In the genomic region with DNA sequence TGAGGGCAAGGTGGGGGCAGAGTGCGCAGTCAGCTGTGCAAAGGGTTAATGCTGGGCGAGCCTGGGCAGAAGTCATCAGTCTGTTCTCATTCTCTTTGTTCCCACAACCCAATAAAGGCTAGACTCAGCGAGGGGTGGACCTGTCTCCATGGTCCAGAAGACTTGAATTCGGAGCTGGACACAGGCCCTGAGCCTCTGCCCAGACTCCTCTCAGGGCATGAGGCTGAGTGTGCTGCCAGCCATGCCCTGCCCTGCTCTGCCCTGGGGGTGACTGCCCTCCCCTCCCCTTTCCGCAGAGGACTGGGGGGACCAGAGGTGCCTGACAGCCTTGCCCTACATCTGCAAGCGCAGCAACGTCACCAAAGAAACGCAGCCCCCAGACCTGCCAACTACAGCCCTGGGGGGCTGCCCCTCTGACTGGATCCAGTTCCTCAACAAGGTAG, we compare ENCODE assay signal across 15 cellular contexts.
"Had no signal": no experiment of that assay in that cellular context is flagged by ENCODE, and none has a peak within 500 bp of the region (broad histone marks: within the 10 kb centered on the region; RNA-seq: fewer than 3 reads in every experiment).

No MANE protein-coding gene starts in this region.

- H3K36me3 ChIP-seq: right lobe of liver had no signal

- ATAC-seq: body of pancreas; left lung; mucosa of descending colon; right lobe of liver; stimulated activated naive B cell treated with anti-CD40 and anti-IgM and Interleukin-4, amounts not matched to agents 10 μg/mL and 1 μg/mL and 100 μg/mL, for 72 hours had no signal

- H3K27me3 ChIP-seq: body of pancreas, dorsolateral prefrontal cortex, left lung, right lobe of liver had no signal

- H3K9me3 ChIP-seq: body of pancreas, left lung, mucosa of descending colon, right lobe of liver, thoracic aorta had no signal

- H3K4me1 ChIP-seq: body of pancreas, left lung, right lobe of liver had no signal

- DNase-seq: activated CD4-positive, alpha-beta T cell treated with anti-CD3 and anti-CD28 coated beads, Interleukin-2, amount 50 U/mL, for 48 hours; activated naive CD4-positive, alpha-beta T cell; activated naive CD8-positive, alpha-beta T cell treated with anti-CD3 and anti-CD28 coated beads for 36 hours; amniotic stem cell; body of pancreas; mammary epithelial cell; mucosa of descending colon; naive B cell; right lobe of liver; stimulated activated naive B cell treated with anti-CD40 and anti-IgM and Interleukin-4, amounts not matched to agents 10 μg/mL and 1 μg/mL and 100 μg/mL, for 72 hours; T-helper 2 cell had no signal

- H3K27ac ChIP-seq: body of pancreas, dorsolateral prefrontal cortex, left lung, right lobe of liver, VCaP had no signal

- H3K4me3 ChIP-seq: body of pancreas, dorsolateral prefrontal cortex, left lung, mucosa of descending colon, right lobe of liver, thoracic aorta had no signal
